ENCODE assay signal across 6 cellular contexts in genomic region chr16:28421071-28421750, GRCh38. TPM values are rescaled to one million over a fixed set of nuclear protein-coding genes. Genes with fewer than 3 reads are reported as not detected.
"Had no signal": no experiment of that assay in that cellular context is flagged by ENCODE, and none has a peak within 500 bp of the region (broad histone marks: within the 10 kb centered on the region; RNA-seq: fewer than 3 reads in every experiment).

No MANE protein-coding gene starts in this region.

RNA-seq across cellular contexts. Expression of gene NPIPB7, which starts 50.9 kb away (rescaled TPM):
- total RNA-seq: HT1080, LHCN-M2, MCF 10A, PC-9, Right ventricle myocardium inferior, SJSA1 had no signal

RNA-seq across cellular contexts. Expression of gene NPIPB6, which starts 57.9 kb away (rescaled TPM):
- total RNA-seq: LHCN-M2 had no signal
